ENCODE assay signal across 31 cellular contexts in genomic region chr1:245718123-245718522, GRCh38.
"Had no signal": no experiment of that assay in that cellular context is flagged by ENCODE, and none has a peak within 500 bp of the region (broad histone marks: within the 10 kb centered on the region; RNA-seq: fewer than 3 reads in every experiment).

No MANE protein-coding gene starts in this region.

- ATAC-seq: activated CD8-positive, alpha-beta memory T cell treated with anti-CD3 and anti-CD28 coated beads, Interleukin-2, amount 10 ng/mL, durations not matched to agents 7 days and 5 days; activated naive CD8-positive, alpha-beta T cell treated with anti-CD3 and anti-CD28 coated beads, Interleukin-2, amount 50 U/mL, for 24 hours had no signal

- H3K27me3 Mint-ChIP-seq: activated CD4-positive, alpha-beta memory T cell treated with anti-CD3 and anti-CD28 coated beads, Interleukin-2, amount 10 ng/mL, durations not matched to agents 7 days and 5 days; activated CD8-positive, alpha-beta memory T cell treated with anti-CD3 and anti-CD28 coated beads, Interleukin-2, amount 10 ng/mL, durations not matched to agents 7 days and 5 days; activated naive CD4-positive, alpha-beta T cell treated with anti-CD3 and anti-CD28 coated beads, Interleukin-2, amount 10 ng/mL, durations not matched to agents 7 days and 5 days; activated naive CD8-positive, alpha-beta T cell; activated naive CD8-positive, alpha-beta T cell treated with anti-CD3 and anti-CD28 coated beads, Interleukin-2, amount 50 U/mL, for 24 hours had no signal

- H3K4me3 Mint-ChIP-seq: activated CD4-positive, alpha-beta memory T cell treated with anti-CD3 and anti-CD28 coated beads, Interleukin-2, amount 10 ng/mL, durations not matched to agents 7 days and 5 days; activated CD8-positive, alpha-beta memory T cell treated with anti-CD3 and anti-CD28 coated beads, Interleukin-2, amount 10 ng/mL, durations not matched to agents 7 days and 5 days; activated naive CD4-positive, alpha-beta T cell treated with anti-CD3 and anti-CD28 coated beads, Interleukin-2, amount 10 ng/mL, durations not matched to agents 7 days and 5 days; activated naive CD8-positive, alpha-beta T cell; activated naive CD8-positive, alpha-beta T cell treated with anti-CD3 and anti-CD28 coated beads, Interleukin-2, amount 50 U/mL, for 24 hours; brain had no signal

- DNase-seq: activated CD4-positive, alpha-beta memory T cell treated with anti-CD3 and anti-CD28 coated beads, Interleukin-2, amount 10 ng/mL, durations not matched to agents 7 days and 5 days; activated CD4-positive, alpha-beta T cell treated with anti-CD3 and anti-CD28 coated beads for 1 hour; activated CD4-positive, alpha-beta T cell treated with anti-CD3 and anti-CD28 coated beads for 48 hours; activated CD4-positive, CD25-positive, alpha-beta regulatory T cell; activated CD8-positive, alpha-beta memory T cell treated with anti-CD3 and anti-CD28 coated beads for 24 hours; activated CD8-positive, alpha-beta memory T cell treated with anti-CD3 and anti-CD28 coated beads, Interleukin-2, amount 10 ng/mL, durations not matched to agents 7 days and 5 days; activated CD8-positive, alpha-beta memory T cell treated with anti-CD3 and anti-CD28 coated beads, Interleukin-2, amount 50 U/mL, for 48 hours; activated effector memory CD4-positive, alpha-beta T cell treated with Interleukin-2 at 50 U/mL for 16 hours; activated naive CD4-positive, alpha-beta T cell treated with anti-CD3 and anti-CD28 coated beads, Interleukin-2, amount 10 ng/mL, durations not matched to agents 7 days and 5 days; activated naive CD8-positive, alpha-beta T cell treated with anti-CD3 and anti-CD28 coated beads, Interleukin-2, amount 50 U/mL, for 24 hours; activated T-cell treated with anti-CD3 and anti-CD28 coated beads, Interleukin-2, amount 50 U/mL, for 48 hours; anterior cingulate cortex; caudate nucleus; cerebellar nuclear complex; NCI-H1092 treated with DMSO at 0.1 percent for 48 hours; NCI-H1436; NCI-H187; NCI-H2029 treated with DMSO at 0.1 percent for 48 hours; NCI-H2107; NCI-H510A; NCI-H526 treated with DMSO at 0.1 percent for 48 hours; NK-92 treated with Interleukin-12 subunit alpha and Interleukin-12 subunit beta, amount 100 ng/mL, for 24 hours; OCI-M1; Right ventricle myocardium superior; SW 1271; T-helper 1 cell; T-helper 2 cell; T-helper 9 cell; WERI-Rb-1 had no signal

- H3K4me1 Mint-ChIP-seq: activated CD4-positive, alpha-beta memory T cell treated with anti-CD3 and anti-CD28 coated beads, Interleukin-2, amount 10 ng/mL, durations not matched to agents 7 days and 5 days; activated CD8-positive, alpha-beta memory T cell treated with anti-CD3 and anti-CD28 coated beads, Interleukin-2, amount 10 ng/mL, durations not matched to agents 7 days and 5 days; activated naive CD4-positive, alpha-beta T cell treated with anti-CD3 and anti-CD28 coated beads, Interleukin-2, amount 10 ng/mL, durations not matched to agents 7 days and 5 days; activated naive CD8-positive, alpha-beta T cell treated with anti-CD3 and anti-CD28 coated beads, Interleukin-2, amount 50 U/mL, for 24 hours had no signal

- H3K27ac Mint-ChIP-seq: activated CD4-positive, alpha-beta memory T cell treated with anti-CD3 and anti-CD28 coated beads, Interleukin-2, amount 10 ng/mL, durations not matched to agents 7 days and 5 days; activated CD8-positive, alpha-beta memory T cell treated with anti-CD3 and anti-CD28 coated beads, Interleukin-2, amount 10 ng/mL, durations not matched to agents 7 days and 5 days; activated naive CD4-positive, alpha-beta T cell treated with anti-CD3 and anti-CD28 coated beads, Interleukin-2, amount 10 ng/mL, durations not matched to agents 7 days and 5 days; activated naive CD8-positive, alpha-beta T cell; activated naive CD8-positive, alpha-beta T cell treated with anti-CD3 and anti-CD28 coated beads, Interleukin-2, amount 50 U/mL, for 24 hours; brain had no signal

- H3K9me3 Mint-ChIP-seq: activated naive CD8-positive, alpha-beta T cell treated with anti-CD3 and anti-CD28 coated beads, Interleukin-2, amount 50 U/mL, for 24 hours had no signal
